In genomic region chr7:33744293-33744692, GRCh38 we compare ENCODE assay signal across 9 cellular contexts.
DNase-seq lines count a peak whose midpoint lies in the region; ATAC-seq, FAIRE-seq and TF ChIP-seq lines count a peak whose summit lies in the region.
"Had no signal": no experiment of that assay in that cellular context is flagged by ENCODE, and none has a peak within 500 bp of the region (broad histone marks: within the 10 kb centered on the region; RNA-seq: fewer than 3 reads in every experiment).

No MANE protein-coding gene starts in this region.

- no peaks in the 10 kb centered on the region for H3K79me2 ChIP-seq in Loucy (ENCODE audit: insufficient read depth, low read length)
- no peaks in the 10 kb centered on the region for H3K79me2 ChIP-seq in GM12878 (ENCODE audit: control insufficient read depth, insufficient read depth, low read length)
- H3K79me2 ChIP-seq in osteoblast (ENCODE audit: insufficient read depth, low read length) = no peaks in the 10 kb centered on the region

- no peaks in the 10 kb centered on the region for H3K36me3 ChIP-seq in Loucy (ENCODE audit: insufficient read depth, low read length)
- no peaks in the 10 kb centered on the region for H3K36me3 ChIP-seq in GM12878 (ENCODE audit: control insufficient read depth in 2 of 2, insufficient read depth in 2 of 2, low read length in 1 of 2)
- no peaks in the 10 kb centered on the region for H3K36me3 ChIP-seq in osteoblast (ENCODE audit: insufficient read depth, low read length)

- H3K27ac Mint-ChIP-seq in nephron progenitor cell = no peak overlapping the region

- intact Hi-C loops in GM12878 (cut with micrococcal nuclease; ENCODE audit: unreplicated experiment) = loop anchor here (1.0 to 10.0 kb wide), 4 partner anchors 289 to 557 kb away; no protein-coding TSS in a partner anchor

- DNase-seq in DMS 273 (lab: John Stamatoyannopoulos, UW; ENCODE audit: unreplicated experiment) (peak; percentile 71), DMS 273 treated with DMSO at 0.1 percent for 48 hours (lab: John Stamatoyannopoulos, UW) (no peak), GM12878 (ENCODE audit: low read depth, low spot score) (no peak), osteoblast (ENCODE audit: insufficient read length, low spot score, missing footprints) (no peak), pons (ENCODE audit: low spot score) (no peak), nephron progenitor cell (no peak), T1000 (lab: John Stamatoyannopoulos, UW) (no peak)
- DNase-seq: 8988T had no signal

- H4K20me1 ChIP-seq in Loucy (ENCODE audit: insufficient read depth, low read length, poor library complexity, severe bottlenecking) (no peaks in the 10 kb centered on the region), GM12878 (ENCODE audit: control insufficient read depth, insufficient read depth) (no peaks in the 10 kb centered on the region), osteoblast (ENCODE audit: insufficient read depth, low read length) (no peaks in the 10 kb centered on the region)

- no TSS peak for BruUV-seq in GM12878 (replicated peaks; lab: Mats Ljungman, UMichigan)

- peaks cover 10% of the 10 kb centered on the region for H3K4me1 ChIP-seq in Loucy (ENCODE audit: insufficient read depth, low read length, poor library complexity, severe bottlenecking)
- no peaks in the 10 kb centered on the region for H3K4me1 ChIP-seq in GM12878 (ENCODE audit: control insufficient read depth, insufficient read depth, low read length)
- H3K4me1 ChIP-seq in osteoblast (ENCODE audit: insufficient read depth, low read length) = peaks cover 25% of the 10 kb centered on the region

- H3K27ac ChIP-seq in GM12878 (ENCODE audit: control insufficient read depth, insufficient read depth) = no peak overlapping the region
- peak overlapping the region; percentile 78 for H3K27ac ChIP-seq in osteoblast (ENCODE audit: low read depth, low read length)

- TF ChIP-seq POLR2A in GM12878 (IDR thresholded peaks at IDR 0.05; ENCODE audit: low read depth, low read length) = no peak

- H3K36me3 Mint-ChIP-seq in nephron progenitor cell (ENCODE audit: low read depth) = no peaks in the 10 kb centered on the region

- H3K4me1 Mint-ChIP-seq in nephron progenitor cell = peaks cover 33% of the 10 kb centered on the region

- in situ Hi-C loops in GM12878 (cut with MboI) = no loop called here

- H3K4me3 ChIP-seq in Loucy (ENCODE audit: low read length, poor library complexity, severe bottlenecking) = no peak overlapping the region
- H3K4me3 ChIP-seq in GM12878 = no peak overlapping the region
- no peak overlapping the region for H3K4me3 ChIP-seq in osteoblast (ENCODE audit: insufficient read depth, low read length)

- no peaks in the 10 kb centered on the region for H3K9me3 Mint-ChIP-seq in nephron progenitor cell

- TF ChIP-seq CTCF in Loucy (conservative IDR thresholded peaks at IDR 0.05; ENCODE audit: low read length) (peak; percentile 82), GM12878 (IDR thresholded peaks at IDR 0.05 in 2 of 3, conservative IDR thresholded peaks at IDR 0.05 in 1 of 3; ENCODE audit: control insufficient read depth in 2 of 3, extremely low read depth in 1 of 3, insufficient read depth in 1 of 3, low read depth in 3 of 3, low read length in 3 of 3) (peak; percentile 27 to 47 (median 32); a peak in 4 of 6 replicates), osteoblast (IDR thresholded peaks at IDR 0.05; ENCODE audit: extremely low read depth, low read depth, low read length) (peak; percentile 23), nephron progenitor cell (IDR thresholded peaks at IDR 0.05) (no peak)

- CTCF ChIA-PET in GM12878 (lab: Yijun Ruan, JAX) = interaction anchor here (1.0 to 3.0 kb wide), 7 partner anchors 12 to 558 kb away, joined by 3 to 12 read pairs (median 7); no protein-coding TSS in a partner anchor

- no peak for FAIRE-seq in GM12878 (lab: Jason Lieb, UNC)

- H3K4me2 ChIP-seq in Loucy (ENCODE audit: low read depth, low read length, poor library complexity, severe bottlenecking) (no peak overlapping the region), GM12878 (ENCODE audit: control insufficient read depth, insufficient read depth) (no peak overlapping the region), osteoblast (ENCODE audit: insufficient read depth, low read length) (peak overlapping the region; percentile 42)

- H3K9ac ChIP-seq in Loucy (ENCODE audit: low read depth, low read length, poor library complexity, severe bottlenecking) (no peak overlapping the region), GM12878 (ENCODE audit: control insufficient read depth, insufficient read depth, low read length) (no peak overlapping the region)

- RAD21 ChIA-PET in GM12878 (lab: Charles Lee; ENCODE audit: unreplicated experiment) = interaction anchor here (1.3 kb wide), 1 partner anchor 557 kb away, joined by 4 read pairs; no protein-coding TSS in a partner anchor

- ATAC-seq in GM12878 = peak; percentile 82

- POLR2A ChIA-PET in GM12878 (lab: Charles Lee) = no interaction called here

- TF ChIP-seq EP300 in GM12878 (IDR thresholded peaks at IDR 0.05; ENCODE audit: borderline replicate concordance in 1 of 2, control insufficient read depth in 1 of 2, low read depth in 2 of 2, low read length in 2 of 2) = no peak

- H3K9me3 ChIP-seq in Loucy (ENCODE audit: insufficient read depth, low read depth, low read length) (no peaks in the 10 kb centered on the region), GM12878 (replicated peaks; ENCODE audit: control insufficient read depth, insufficient read depth, low read length) (no peaks in the 10 kb centered on the region), osteoblast (ENCODE audit: low read depth, low read length) (no peaks in the 10 kb centered on the region)

- peak; percentile 60 for TF ChIP-seq RAD21 in GM12878 (IDR thresholded peaks at IDR 0.05; ENCODE audit: insufficient read depth, low read depth, low read length)

- peaks cover 4% of the 10 kb centered on the region for H3K27me3 Mint-ChIP-seq in nephron progenitor cell (ENCODE audit: low read depth, poor library complexity)

- no peaks in the 10 kb centered on the region for H3F3A ChIP-seq in Loucy (ENCODE audit: low read depth)

- H2AFZ ChIP-seq in Loucy (ENCODE audit: low read length) = no peak overlapping the region
- no peak overlapping the region for H2AFZ ChIP-seq in GM12878 (ENCODE audit: control insufficient read depth, low read depth, low read length)
- H2AFZ ChIP-seq in osteoblast (ENCODE audit: low read length) = no peak overlapping the region

- no peaks in the 10 kb centered on the region for H3K27me3 ChIP-seq in Loucy (ENCODE audit: insufficient read depth, low read length, poor library complexity, severe bottlenecking)
- H3K27me3 ChIP-seq in GM12878 (replicated peaks in 1 of 2; ENCODE audit: control insufficient read depth in 2 of 2, insufficient read depth in 2 of 2, low read length in 1 of 2) = no peaks in the 10 kb centered on the region; a peak in 1 of 4 replicates
- H3K27me3 ChIP-seq in osteoblast (ENCODE audit: insufficient read depth, low read length) = no peaks in the 10 kb centered on the region

- H3K4me3 Mint-ChIP-seq in nephron progenitor cell = no peak overlapping the region

- 26% methylated on average over 2 of the region's 2 CpGs for whole genome bisulfite sequencing in GM12878 (ENCODE audit: insufficient coverage, insufficient replicate concordance, low lambda C conversion rate, missing lambda C conversion rate)

- H3K9me2 ChIP-seq in Loucy (replicated peaks; ENCODE audit: low read depth, low read length) = no peaks in the 10 kb centered on the region

- SMC1A ChIA-PET in GM12878 (lab: Charles Lee; ENCODE audit: uncharacterized antibody, unreplicated experiment) = interaction anchor here (0.6 to 1.5 kb wide), 2 partner anchors 305 to 321 kb away, joined by 3 read pairs; no protein-coding TSS in a partner anchor

TF ChIP-seq in GM12878, 131 proteins besides CTCF, POLR2A, EP300 and RAD21 (continues in another document):
- peak; percentile 51 for TF ChIP-seq SMC3 (IDR thresholded peaks at IDR 0.05; ENCODE audit: borderline replicate concordance, low read length)
- no peak for TF ChIP-seq ZNF24 (IDR thresholded peaks at IDR 0.05)
- peak; percentile 25; the same call in 1 of the 2 replicates for TF ChIP-seq PKNOX1 (IDR thresholded peaks at IDR 0.05)
- no peak for TF ChIP-seq ZNF592 (IDR thresholded peaks at IDR 0.05)
- no peak for TF ChIP-seq TAF1 (IDR thresholded peaks at IDR 0.05; ENCODE audit: borderline replicate concordance, low read depth, low read length)
